ENCODE assay signal across 12 cellular contexts in the genomic region with DNA sequence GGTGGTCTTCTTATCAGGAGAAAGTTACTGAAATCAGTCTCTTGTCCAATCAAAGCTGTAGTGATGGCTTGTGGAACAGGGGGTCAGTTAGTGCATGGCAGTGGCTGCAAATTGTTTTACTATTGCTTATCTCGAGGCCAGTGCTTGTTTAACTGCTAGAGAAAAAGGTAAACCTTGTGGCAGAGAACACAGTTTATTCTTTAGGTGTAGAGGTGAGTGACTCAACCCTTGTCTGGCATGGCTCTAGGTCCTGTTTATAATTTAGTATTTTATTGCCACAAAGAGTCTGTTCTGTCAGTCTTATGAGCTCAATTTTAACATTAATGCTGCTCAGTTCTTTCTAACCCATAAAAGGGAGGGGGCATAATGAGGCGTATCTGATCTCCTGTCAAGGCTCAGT.
"Had no signal": no experiment of that assay in that cellular context is flagged by ENCODE, and none has a peak within 500 bp of the region (broad histone marks: within the 10 kb centered on the region; RNA-seq: fewer than 3 reads in every experiment).

No MANE protein-coding gene starts in this region.

- DNase-seq: activated CD4-positive, CD25-positive, alpha-beta regulatory T cell treated with anti-CD3 and anti-CD28 coated beads, Interleukin-2, amount 50 U/mL, for 72 hours; activated naive CD4-positive, alpha-beta T cell treated with Interleukin-2 at 50 U/mL for 16 hours; aorta; kidney glomerular epithelial cell; SK-N-SH; stimulated activated CD4-positive, alpha-beta T cell treated with anti-CD3 and anti-CD28 coated beads, Interleukin-15, amount 100 ng/mL, for 24 hours; stimulated activated CD4-positive, alpha-beta T cell treated with anti-CD3 and anti-CD28 coated beads, Interleukin-4, amount 100 ng/mL, for 1 hour; stimulated activated naive B cell treated with anti-CD40 and anti-IgM and Interleukin-4, amounts not matched to agents 10 μg/mL and 1 μg/mL and 100 μg/mL, for 72 hours; T-helper 1 cell; trophoblast cell had no signal

- H3K4me2 ChIP-seq: SK-N-SH had no signal

- ATAC-seq: activated T-helper 17 cell treated with anti-CD3 and anti-CD28 coated beads, Interleukin-2, amount 50 U/mL, for 72 hours; stimulated activated naive B cell treated with anti-CD40 and anti-IgM and Interleukin-4, amounts not matched to agents 10 μg/mL and 1 μg/mL and 100 μg/mL, for 72 hours had no signal

- H3K4me1 Mint-ChIP-seq: activated T-helper 17 cell treated with anti-CD3 and anti-CD28 coated beads, Interleukin-2, amount 50 U/mL, for 72 hours had no signal

- H3K9ac ChIP-seq: SK-N-SH had no signal

- H3K9me3 ChIP-seq: SK-N-SH had no signal

- H3K4me3 Mint-ChIP-seq: activated T-helper 17 cell treated with anti-CD3 and anti-CD28 coated beads, Interleukin-2, amount 50 U/mL, for 72 hours; neural crest cell; stimulated activated naive B cell treated with anti-CD40 and anti-IgM and Interleukin-4, amounts not matched to agents 10 μg/mL and 1 μg/mL and 100 μg/mL, for 72 hours had no signal

- H3K36me3 Mint-ChIP-seq: stimulated activated naive B cell treated with anti-CD40 and anti-IgM and Interleukin-4, amounts not matched to agents 10 μg/mL and 1 μg/mL and 100 μg/mL, for 72 hours had no signal

- H3K9me3 Mint-ChIP-seq: activated T-helper 17 cell treated with anti-CD3 and anti-CD28 coated beads, Interleukin-2, amount 50 U/mL, for 72 hours; neural crest cell; stimulated activated naive B cell treated with anti-CD40 and anti-IgM and Interleukin-4, amounts not matched to agents 10 μg/mL and 1 μg/mL and 100 μg/mL, for 72 hours had no signal

- H3K27ac Mint-ChIP-seq: activated T-helper 17 cell treated with anti-CD3 and anti-CD28 coated beads, Interleukin-2, amount 50 U/mL, for 72 hours; stimulated activated naive B cell treated with anti-CD40 and anti-IgM and Interleukin-4, amounts not matched to agents 10 μg/mL and 1 μg/mL and 100 μg/mL, for 72 hours had no signal
